1 cellular context compared by ENCODE assay signal in the genomic region with DNA sequence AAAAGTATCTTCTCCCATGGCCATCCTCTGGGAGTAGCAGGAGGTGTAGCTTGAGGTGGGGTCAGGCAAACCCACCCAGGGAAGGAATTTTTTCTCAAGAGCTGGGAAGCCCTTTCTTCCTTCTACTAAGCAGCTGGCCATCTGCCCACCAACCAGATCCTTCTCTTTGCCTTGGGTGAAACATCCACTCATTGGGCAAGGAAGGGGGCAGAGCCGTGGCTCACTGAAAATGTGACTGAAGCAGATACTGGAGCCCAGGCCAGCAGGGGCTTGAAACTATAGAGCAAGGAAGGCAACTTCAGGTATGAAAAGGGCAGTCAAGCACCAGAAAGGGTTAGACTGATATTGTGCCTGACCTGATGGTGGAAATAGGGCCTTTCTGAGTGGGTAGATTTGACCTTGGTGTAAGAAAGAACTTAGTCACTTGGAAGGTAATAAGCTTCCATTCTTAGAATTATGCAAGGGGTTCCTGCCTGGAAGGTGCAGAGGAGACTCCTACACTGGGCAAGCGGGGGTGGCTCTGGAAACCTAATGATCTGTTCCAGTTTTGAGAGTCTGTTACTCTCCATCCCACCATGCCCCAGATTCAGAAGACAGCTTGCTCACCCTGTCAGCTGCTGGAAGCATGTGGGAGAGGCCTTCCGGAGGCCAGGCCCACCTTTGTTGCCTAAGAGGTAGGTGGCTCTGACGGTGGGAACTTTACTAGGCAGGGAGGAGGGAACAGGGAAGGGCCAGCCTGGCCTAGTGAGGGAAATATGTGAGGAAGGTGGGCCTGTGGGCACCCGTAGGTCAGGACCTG.
TF ChIP-seq lines count a peak whose summit lies in the region.

No MANE protein-coding gene starts in this region.

TF ChIP-seq in GM23338, 12 proteins besides CTCF, POLR2A, EP300 and RAD21 (continued from another document):
- TF ChIP-seq, protein P1, sequence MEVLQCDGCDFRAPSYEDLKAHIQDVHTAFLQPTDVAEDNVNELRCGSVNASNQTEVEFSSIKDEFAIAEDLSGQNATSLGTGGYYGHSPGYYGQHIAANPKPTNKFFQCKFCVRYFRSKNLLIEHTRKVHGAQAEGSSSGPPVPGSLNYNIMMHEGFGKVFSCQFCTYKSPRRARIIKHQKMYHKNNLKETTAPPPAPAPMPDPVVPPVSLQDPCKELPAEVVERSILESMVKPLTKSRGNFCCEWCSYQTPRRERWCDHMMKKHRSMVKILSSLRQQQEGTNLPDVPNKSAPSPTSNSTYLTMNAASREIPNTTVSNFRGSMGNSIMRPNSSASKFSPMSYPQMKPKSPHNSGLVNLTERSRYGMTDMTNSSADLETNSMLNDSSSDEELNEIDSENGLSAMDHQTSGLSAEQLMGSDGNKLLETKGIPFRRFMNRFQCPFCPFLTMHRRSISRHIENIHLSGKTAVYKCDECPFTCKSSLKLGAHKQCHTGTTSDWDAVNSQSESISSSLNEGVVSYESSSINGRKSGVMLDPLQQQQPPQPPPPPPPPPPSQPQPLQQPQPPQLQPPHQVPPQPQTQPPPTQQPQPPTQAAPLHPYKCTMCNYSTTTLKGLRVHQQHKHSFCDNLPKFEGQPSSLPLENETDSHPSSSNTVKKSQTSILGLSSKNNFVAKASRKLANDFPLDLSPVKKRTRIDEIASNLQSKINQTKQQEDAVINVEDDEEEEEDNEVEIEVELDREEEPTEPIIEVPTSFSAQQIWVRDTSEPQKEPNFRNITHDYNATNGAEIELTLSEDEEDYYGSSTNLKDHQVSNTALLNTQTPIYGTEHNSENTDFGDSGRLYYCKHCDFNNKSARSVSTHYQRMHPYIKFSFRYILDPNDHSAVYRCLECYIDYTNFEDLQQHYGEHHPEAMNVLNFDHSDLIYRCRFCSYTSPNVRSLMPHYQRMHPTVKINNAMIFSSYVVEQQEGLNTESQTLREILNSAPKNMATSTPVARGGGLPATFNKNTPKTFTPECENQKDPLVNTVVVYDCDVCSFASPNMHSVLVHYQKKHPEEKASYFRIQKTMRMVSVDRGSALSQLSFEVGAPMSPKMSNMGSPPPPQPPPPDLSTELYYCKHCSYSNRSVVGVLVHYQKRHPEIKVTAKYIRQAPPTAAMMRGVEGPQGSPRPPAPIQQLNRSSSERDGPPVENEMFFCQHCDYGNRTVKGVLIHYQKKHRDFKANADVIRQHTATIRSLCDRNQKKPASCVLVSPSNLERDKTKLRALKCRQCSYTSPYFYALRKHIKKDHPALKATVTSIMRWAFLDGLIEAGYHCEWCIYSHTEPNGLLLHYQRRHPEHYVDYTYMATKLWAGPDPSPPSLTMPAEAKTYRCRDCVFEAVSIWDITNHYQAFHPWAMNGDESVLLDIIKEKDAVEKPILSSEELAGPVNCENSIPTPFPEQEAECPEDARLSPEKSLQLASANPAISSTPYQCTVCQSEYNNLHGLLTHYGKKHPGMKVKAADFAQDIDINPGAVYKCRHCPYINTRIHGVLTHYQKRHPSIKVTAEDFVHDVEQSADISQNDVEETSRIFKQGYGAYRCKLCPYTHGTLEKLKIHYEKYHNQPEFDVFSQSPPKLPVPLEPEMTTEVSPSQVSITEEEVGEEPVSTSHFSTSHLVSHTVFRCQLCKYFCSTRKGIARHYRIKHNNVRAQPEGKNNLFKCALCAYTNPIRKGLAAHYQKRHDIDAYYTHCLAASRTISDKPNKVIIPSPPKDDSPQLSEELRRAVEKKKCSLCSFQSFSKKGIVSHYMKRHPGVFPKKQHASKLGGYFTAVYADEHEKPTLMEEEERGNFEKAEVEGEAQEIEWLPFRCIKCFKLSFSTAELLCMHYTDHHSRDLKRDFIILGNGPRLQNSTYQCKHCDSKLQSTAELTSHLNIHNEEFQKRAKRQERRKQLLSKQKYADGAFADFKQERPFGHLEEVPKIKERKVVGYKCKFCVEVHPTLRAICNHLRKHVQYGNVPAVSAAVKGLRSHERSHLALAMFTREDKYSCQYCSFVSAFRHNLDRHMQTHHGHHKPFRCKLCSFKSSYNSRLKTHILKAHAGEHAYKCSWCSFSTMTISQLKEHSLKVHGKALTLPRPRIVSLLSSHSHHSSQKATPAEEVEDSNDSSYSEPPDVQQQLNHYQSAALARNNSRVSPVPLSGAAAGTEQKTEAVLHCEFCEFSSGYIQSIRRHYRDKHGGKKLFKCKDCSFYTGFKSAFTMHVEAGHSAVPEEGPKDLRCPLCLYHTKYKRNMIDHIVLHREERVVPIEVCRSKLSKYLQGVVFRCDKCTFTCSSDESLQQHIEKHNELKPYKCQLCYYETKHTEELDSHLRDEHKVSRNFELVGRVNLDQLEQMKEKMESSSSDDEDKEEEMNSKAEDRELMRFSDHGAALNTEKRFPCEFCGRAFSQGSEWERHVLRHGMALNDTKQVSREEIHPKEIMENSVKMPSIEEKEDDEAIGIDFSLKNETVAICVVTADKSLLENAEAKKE (CRISPR knock-in tag; IDR thresholded peaks at IDR 0.05), result no peak
- TF ChIP-seq, protein P2, sequence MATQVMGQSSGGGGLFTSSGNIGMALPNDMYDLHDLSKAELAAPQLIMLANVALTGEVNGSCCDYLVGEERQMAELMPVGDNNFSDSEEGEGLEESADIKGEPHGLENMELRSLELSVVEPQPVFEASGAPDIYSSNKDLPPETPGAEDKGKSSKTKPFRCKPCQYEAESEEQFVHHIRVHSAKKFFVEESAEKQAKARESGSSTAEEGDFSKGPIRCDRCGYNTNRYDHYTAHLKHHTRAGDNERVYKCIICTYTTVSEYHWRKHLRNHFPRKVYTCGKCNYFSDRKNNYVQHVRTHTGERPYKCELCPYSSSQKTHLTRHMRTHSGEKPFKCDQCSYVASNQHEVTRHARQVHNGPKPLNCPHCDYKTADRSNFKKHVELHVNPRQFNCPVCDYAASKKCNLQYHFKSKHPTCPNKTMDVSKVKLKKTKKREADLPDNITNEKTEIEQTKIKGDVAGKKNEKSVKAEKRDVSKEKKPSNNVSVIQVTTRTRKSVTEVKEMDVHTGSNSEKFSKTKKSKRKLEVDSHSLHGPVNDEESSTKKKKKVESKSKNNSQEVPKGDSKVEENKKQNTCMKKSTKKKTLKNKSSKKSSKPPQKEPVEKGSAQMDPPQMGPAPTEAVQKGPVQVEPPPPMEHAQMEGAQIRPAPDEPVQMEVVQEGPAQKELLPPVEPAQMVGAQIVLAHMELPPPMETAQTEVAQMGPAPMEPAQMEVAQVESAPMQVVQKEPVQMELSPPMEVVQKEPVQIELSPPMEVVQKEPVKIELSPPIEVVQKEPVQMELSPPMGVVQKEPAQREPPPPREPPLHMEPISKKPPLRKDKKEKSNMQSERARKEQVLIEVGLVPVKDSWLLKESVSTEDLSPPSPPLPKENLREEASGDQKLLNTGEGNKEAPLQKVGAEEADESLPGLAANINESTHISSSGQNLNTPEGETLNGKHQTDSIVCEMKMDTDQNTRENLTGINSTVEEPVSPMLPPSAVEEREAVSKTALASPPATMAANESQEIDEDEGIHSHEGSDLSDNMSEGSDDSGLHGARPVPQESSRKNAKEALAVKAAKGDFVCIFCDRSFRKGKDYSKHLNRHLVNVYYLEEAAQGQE (IDR thresholded peaks at IDR 0.05; ENCODE audit: unreplicated experiment), result no peak
- TF ChIP-seq ZNF114 (CRISPR knock-in tag; IDR thresholded peaks at IDR 0.05), result no peak
- no peak for TF ChIP-seq STAT1 (IDR thresholded peaks at IDR 0.05; ENCODE audit: unreplicated experiment)
- TF ChIP-seq JUNB (IDR thresholded peaks at IDR 0.05; ENCODE audit: unreplicated experiment), result no peak
- no peak for TF ChIP-seq ZNF331 (CRISPR knock-in tag; IDR thresholded peaks at IDR 0.05; ENCODE audit: low read depth)
